22 cellular contexts compared by ENCODE assay signal in genomic region chr7:18461785-18462467, GRCh38. TPM values are rescaled to one million over a fixed set of nuclear protein-coding genes. Genes with fewer than 3 reads are reported as not detected.
DNase-seq lines count a peak whose midpoint lies in the region; ATAC-seq and TF ChIP-seq lines count a peak whose summit lies in the region.
"Had no signal": no experiment of that assay in that cellular context is flagged by ENCODE, and none has a peak within 500 bp of the region (broad histone marks: within the 10 kb centered on the region; RNA-seq: fewer than 3 reads in every experiment).

No MANE protein-coding gene starts in this region.

- ATAC-seq in natural killer cell treated with Interleukin-12 subunit alpha and Interleukin-12 subunit beta and Interleukin-15 and Interleukin-18, amount 100 ng/mL, for 72 hours: peak in 1 of 2 donors; percentile 83
- ATAC-seq in natural killer cell: no peak
- peak; percentile 55 for ATAC-seq in GM21576 (IDR thresholded peaks at IDR 0.05; ENCODE audit: unreplicated experiment)
- ATAC-seq in HG03442 (IDR thresholded peaks at IDR 0.05; ENCODE audit: unreplicated experiment): peak; percentile 70
- ATAC-seq in gastrocnemius medialis: no peak
- ATAC-seq: A549; activated CD4-positive, alpha-beta T cell treated with anti-CD3 and anti-CD28 coated beads for 36 hours; stimulated activated memory B cell treated with anti-CD40 and anti-IgM and Interleukin-4, amounts not matched to agents 10 μg/mL and 1 μg/mL and 100 μg/mL, for 72 hours had no signal

- no peaks in the 10 kb centered on the region for H3K9me3 Mint-ChIP-seq in natural killer cell treated with Interleukin-12 subunit alpha and Interleukin-12 subunit beta and Interleukin-15 and Interleukin-18, amount 100 ng/mL, for 72 hours
- no peaks in the 10 kb centered on the region for H3K9me3 Mint-ChIP-seq in natural killer cell
- H3K9me3 Mint-ChIP-seq: endodermal cell had no signal

- intact Hi-C loops in natural killer cell (cut with micrococcal nuclease): no loop called here
- intact Hi-C loops in gastrocnemius medialis (cut with DNase I; ENCODE audit: low total_unique reads): no loop called here

- H3K27ac Mint-ChIP-seq in natural killer cell treated with Interleukin-12 subunit alpha and Interleukin-12 subunit beta and Interleukin-15 and Interleukin-18, amount 100 ng/mL, for 72 hours: peak overlapping the region; percentile 23 to 31
- H3K27ac Mint-ChIP-seq in natural killer cell: no peak overlapping the region
- H3K27ac Mint-ChIP-seq: activated CD4-positive, alpha-beta T cell treated with anti-CD3 and anti-CD28 coated beads for 36 hours; endodermal cell; stimulated activated memory B cell treated with anti-CD40 and anti-IgM and Interleukin-4, amounts not matched to agents 10 μg/mL and 1 μg/mL and 100 μg/mL, for 72 hours had no signal

- H3K4me3 ChIP-seq in gastrocnemius medialis: no peak overlapping the region
- H3K4me3 ChIP-seq: A549 had no signal

- TF ChIP-seq CTCF in natural killer cell (IDR thresholded peaks at IDR 0.05): no peak
- no peak for TF ChIP-seq CTCF in gastrocnemius medialis (IDR thresholded peaks at IDR 0.05 in 4 of 5, conservative IDR thresholded peaks at IDR 0.05 in 1 of 5)

- peaks cover 29 to 34% of the 10 kb centered on the region in 2 donors for H3K4me1 Mint-ChIP-seq in natural killer cell treated with Interleukin-12 subunit alpha and Interleukin-12 subunit beta and Interleukin-15 and Interleukin-18, amount 100 ng/mL, for 72 hours (ENCODE audit: low read depth in 2 of 2)
- H3K4me1 Mint-ChIP-seq in natural killer cell: peaks cover 33 to 41% of the 10 kb centered on the region in 2 donors
- H3K4me1 Mint-ChIP-seq: activated CD4-positive, alpha-beta T cell treated with anti-CD3 and anti-CD28 coated beads for 36 hours had no signal

- H3K27me3 Mint-ChIP-seq in natural killer cell treated with Interleukin-12 subunit alpha and Interleukin-12 subunit beta and Interleukin-15 and Interleukin-18, amount 100 ng/mL, for 72 hours: no peaks in the 10 kb centered on the region
- no peaks in the 10 kb centered on the region for H3K27me3 Mint-ChIP-seq in natural killer cell (ENCODE audit: low read depth in 2 of 2)
- H3K27me3 Mint-ChIP-seq: activated CD4-positive, alpha-beta T cell treated with anti-CD3 and anti-CD28 coated beads for 36 hours; stimulated activated memory B cell treated with anti-CD40 and anti-IgM and Interleukin-4, amounts not matched to agents 10 μg/mL and 1 μg/mL and 100 μg/mL, for 72 hours had no signal

- H3K36me3 ChIP-seq in gastrocnemius medialis: no peaks in the 10 kb centered on the region

- peak overlapping the region; percentile 3 for H3K4me3 Mint-ChIP-seq in natural killer cell treated with Interleukin-12 subunit alpha and Interleukin-12 subunit beta and Interleukin-15 and Interleukin-18, amount 100 ng/mL, for 72 hours
- no peak overlapping the region for H3K4me3 Mint-ChIP-seq in natural killer cell
- H3K4me3 Mint-ChIP-seq: activated CD4-positive, alpha-beta T cell treated with anti-CD3 and anti-CD28 coated beads for 36 hours; endodermal cell; stimulated activated memory B cell treated with anti-CD40 and anti-IgM and Interleukin-4, amounts not matched to agents 10 μg/mL and 1 μg/mL and 100 μg/mL, for 72 hours had no signal

- H3K27ac ChIP-seq in gastrocnemius medialis: no peak overlapping the region
- H3K27ac ChIP-seq: A549, KMS-11 had no signal

- in situ Hi-C loops in gastrocnemius medialis (cut with MboI; ENCODE audit: low sequenced_read_pairs in 4 of 4): no loop called here

- no peak for DNase-seq in natural killer cell treated with Interleukin-12 subunit alpha and Interleukin-12 subunit beta and Interleukin-15 and Interleukin-18, amount 100 ng/mL, for 72 hours (ENCODE audit: low spot score)
- DNase-seq in natural killer cell (no peak), DMS53 treated with DMSO at 0.1 percent for 48 hours (lab: John Stamatoyannopoulos, UW; ENCODE audit: unreplicated experiment) (no peak), OCI-M1 (lab: John Stamatoyannopoulos, UW) (no peak), NCI-H1105 treated with DMSO at 0.1 percent for 48 hours (lab: John Stamatoyannopoulos, UW) (no peak), gastrocnemius medialis (no peak)
- DNase-seq: activated CD4-positive, alpha-beta T cell treated with anti-CD3 and anti-CD28 coated beads for 36 hours; activated CD8-positive, alpha-beta memory T cell treated with anti-CD3 and anti-CD28 coated beads, Interleukin-2, amount 50 U/mL, for 4 hours; activated naive CD4-positive, alpha-beta T cell treated with Interleukin-2 at 50 U/mL for 16 hours; C1 segment of cervical spinal cord; DMS 273 treated with DMSO at 0.1 percent for 48 hours; endodermal cell; hippocampal formation; NCI-H1048; NCI-H526 treated with DMSO at 0.1 percent for 48 hours; stimulated activated CD4-positive, alpha-beta T cell treated with anti-CD3 and anti-CD28 coated beads, Interleukin-12 subunit alpha, Interleukin-12 subunit beta, amount 100 ng/mL, for 4 hours; trophoblast cell had no signal

- no peaks in the 10 kb centered on the region for H3K9me3 ChIP-seq in gastrocnemius medialis
- H3K9me3 ChIP-seq: A549 had no signal

- peaks cover 20 to 21% of the 10 kb centered on the region in 2 donors for H3K4me1 ChIP-seq in gastrocnemius medialis
- H3K4me1 ChIP-seq: A549 had no signal

- TF ChIP-seq POLR2A in gastrocnemius medialis (IDR thresholded peaks at IDR 0.05): no peak

- no peaks in the 10 kb centered on the region for H3K27me3 ChIP-seq in gastrocnemius medialis

- H3K36me3 Mint-ChIP-seq in natural killer cell treated with Interleukin-12 subunit alpha and Interleukin-12 subunit beta and Interleukin-15 and Interleukin-18, amount 100 ng/mL, for 72 hours: no peaks in the 10 kb centered on the region
- H3K36me3 Mint-ChIP-seq in natural killer cell: no peaks in the 10 kb centered on the region
- H3K36me3 Mint-ChIP-seq: stimulated activated memory B cell treated with anti-CD40 and anti-IgM and Interleukin-4, amounts not matched to agents 10 μg/mL and 1 μg/mL and 100 μg/mL, for 72 hours had no signal

RNA-seq across cellular contexts. Expression of gene HDAC9, which starts 33.6 kb away (rescaled TPM):
- total RNA-seq in natural killer cell treated with Interleukin-12 subunit alpha and Interleukin-12 subunit beta and Interleukin-15 and Interleukin-18, amount 100 ng/mL, for 72 hours: 10 to 100 TPM in 1 of 2 donors, 1 to 10 TPM in 1; 9.9 to 15.0 TPM
- total RNA-seq in natural killer cell (10 to 100 TPM; 19.1 to 41.1 (median 24.1) TPM), gastrocnemius medialis (10 to 100 TPM in 1 of 4 donors, 1 to 10 TPM in 3; 3.0 to 14.0 (median 5.6) TPM)

Comparison
In these comparisons a context has a peak if more than half of its experiments do, and no peak if none do; other contexts are left out.
1. H3K27ac Mint-ChIP-seq: peak in natural killer cell treated with Interleukin-12 subunit alpha and Interleukin-12 subunit beta and Interleukin-15 and Interleukin-18, amount 100 ng/mL, for 72 hours (2 of 2); none in natural killer cell (0 of 2).
2. ATAC-seq: peak in GM21576 (single experiment) and HG03442 (single experiment); none in natural killer cell (0 of 3) and gastrocnemius medialis (0 of 2).